In genomic region chr13:74045583-74045982, GRCh38 we compare ENCODE assay signal across 9 cellular contexts.
"Had no signal": no experiment of that assay in that cellular context is flagged by ENCODE, and none has a peak within 500 bp of the region (broad histone marks: within the 10 kb centered on the region; RNA-seq: fewer than 3 reads in every experiment).

No MANE protein-coding gene starts in this region.

- H3K9ac ChIP-seq: GM23248 had no signal

- ATAC-seq: HCT116, HepG2 had no signal

- H3K27ac ChIP-seq: GM23248, HL-60 had no signal

- H3K27me3 Mint-ChIP-seq: IgD-negative memory B cell had no signal

- H3K4me3 Mint-ChIP-seq: HFFc6 had no signal

- H3K9me3 ChIP-seq: HAP-1 had no signal

- H2AFZ ChIP-seq: GM23248 had no signal

- H3K27ac Mint-ChIP-seq: HFFc6 had no signal

- H3K36me3 ChIP-seq: HAP-1 had no signal

- H3K9me3 Mint-ChIP-seq: HFFc6, IgD-negative memory B cell had no signal

- H3K4me3 ChIP-seq: GM23248, HAP-1 had no signal

- DNase-seq: GM23248, GOT3, H7, HFFc6 had no signal
